In genomic region chr9:107213561-107214028, GRCh38 we compare ENCODE assay signal across 1 cellular context.
TF ChIP-seq lines count a peak whose summit lies in the region.

No MANE protein-coding gene starts in this region.

TF ChIP-seq in GM12878, 131 proteins besides CTCF, POLR2A, EP300 and RAD21 (continued from another document):
- peak; percentile 78; the same call in 1 of the 2 replicates for TF ChIP-seq RELB (IDR thresholded peaks at IDR 0.05; ENCODE audit: low read depth)
- TF ChIP-seq GATAD2B (conservative IDR thresholded peaks at IDR 0.05; ENCODE audit: low read depth), result no peak; the same call in 1 of the 2 replicates
- TF ChIP-seq JUND (IDR thresholded peaks at IDR 0.05; ENCODE audit: low read depth, low read length), result 0 out of 2 replicates have a peak, but pooled peaks have one; percentile 51
- no peak for TF ChIP-seq SREBF1 (IDR thresholded peaks at IDR 0.05; ENCODE audit: low read length)
- TF ChIP-seq BCL11A (IDR thresholded peaks at IDR 0.05; ENCODE audit: low read depth, low read length), result peak; percentile 90
- no peak for TF ChIP-seq BRCA1 (IDR thresholded peaks at IDR 0.05; ENCODE audit: low read depth, low read length)
- peak; percentile 54; the same call in 1 of the 2 replicates for TF ChIP-seq TCF12 (IDR thresholded peaks at IDR 0.05; ENCODE audit: low read depth, low read length)
- TF ChIP-seq POU2F2 (IDR thresholded peaks at IDR 0.05; ENCODE audit: borderline replicate concordance, low read depth, low read length), result peak; percentile 47; the same call in 1 of the 3 replicates
